In the genomic region with DNA sequence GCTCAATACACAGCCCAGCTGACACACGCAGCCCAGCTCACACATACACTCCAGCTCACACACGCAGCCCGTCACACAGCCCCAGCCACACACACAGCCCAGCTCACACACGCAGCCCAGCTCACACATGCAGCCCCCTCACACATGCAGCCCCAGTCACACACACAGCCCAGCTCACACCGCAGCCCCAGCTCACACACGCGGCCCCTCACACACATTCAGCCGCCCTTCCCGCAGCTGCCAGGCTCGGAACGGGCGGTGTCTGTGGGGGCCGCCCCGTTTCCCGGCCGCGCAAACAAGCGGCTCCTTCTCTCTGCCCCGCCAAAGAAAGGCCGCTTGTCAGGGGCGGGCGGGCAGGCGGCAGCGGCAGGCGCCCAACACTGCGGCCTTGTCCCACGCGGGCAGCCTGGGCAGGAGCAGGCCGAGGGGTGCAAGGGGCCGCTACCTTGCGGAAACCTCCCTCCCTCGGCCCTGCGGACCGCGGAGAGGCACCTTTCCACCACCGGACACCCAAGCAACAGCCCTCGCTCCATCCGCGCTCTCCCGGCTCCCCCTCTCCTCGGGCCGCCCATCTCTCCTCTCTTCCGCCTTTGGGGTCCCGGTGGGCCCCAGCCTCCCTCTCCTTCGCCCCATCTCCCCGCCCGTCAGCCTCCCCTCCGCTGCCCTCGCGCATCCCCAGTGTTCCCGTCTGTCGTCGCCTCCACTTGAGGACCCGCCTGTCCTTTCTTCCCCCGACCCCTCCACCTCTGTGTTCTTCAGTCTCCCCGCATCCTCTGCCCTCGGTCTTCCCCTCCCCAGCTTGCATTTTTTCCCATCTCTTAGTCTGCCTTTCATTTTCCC, we compare ENCODE assay signal across 2 cellular contexts.
A peak's percentile ranks its signal among the peaks of the same experiment; 100 is the strongest.
TF ChIP-seq lines count a peak whose summit lies in the region.

No MANE protein-coding gene starts in this region.

TF ChIP-seq in GM12878, 131 proteins besides CTCF, POLR2A, EP300 and RAD21:
- peak; percentile 95 for TF ChIP-seq SUZ12 (IDR thresholded peaks at IDR 0.05; ENCODE audit: unreplicated experiment)
- no peak for TF ChIP-seq MAX (IDR thresholded peaks at IDR 0.05; ENCODE audit: low read depth, low read length)
- no peak for TF ChIP-seq SMAD5 (IDR thresholded peaks at IDR 0.05; ENCODE audit: low read depth)
- TF ChIP-seq IKZF2 (IDR thresholded peaks at IDR 0.05) = no peak
- TF ChIP-seq TAF1 (IDR thresholded peaks at IDR 0.05; ENCODE audit: borderline replicate concordance, low read depth, low read length) = no peak
- no peak for TF ChIP-seq NBN (IDR thresholded peaks at IDR 0.05)
- no peak for TF ChIP-seq EED (IDR thresholded peaks at IDR 0.05; ENCODE audit: low read depth)

TF ChIP-seq in liver, 16 proteins besides CTCF, POLR2A, EP300 and RAD21:
- TF ChIP-seq EGR1 (IDR thresholded peaks at IDR 0.05; ENCODE audit: low read depth in 2 of 2) (no peak), RXRA (IDR thresholded peaks at IDR 0.05) (no peak)
